ENCODE assay signal across 34 cellular contexts in the genomic region with DNA sequence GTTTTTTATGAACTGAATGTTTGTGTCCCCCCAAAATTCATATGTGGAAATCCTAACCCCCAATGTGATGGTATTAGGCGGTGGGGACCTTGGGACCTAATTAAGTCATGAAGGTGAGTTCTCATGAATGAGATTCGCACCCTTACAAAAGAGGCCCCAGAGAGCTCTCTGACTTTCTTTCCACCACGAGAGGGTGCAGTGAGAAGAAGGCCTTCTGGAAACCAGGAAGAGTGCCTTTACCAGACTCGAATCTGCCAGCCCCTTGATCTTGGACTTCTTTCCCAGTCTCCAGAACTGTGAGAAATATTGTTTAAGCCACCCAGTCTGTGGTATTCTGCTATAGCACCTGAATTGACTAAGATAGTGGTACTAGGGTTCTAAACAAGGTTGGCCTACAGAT.
"Had no signal": no experiment of that assay in that cellular context is flagged by ENCODE, and none has a peak within 500 bp of the region (broad histone marks: within the 10 kb centered on the region; RNA-seq: fewer than 3 reads in every experiment).

No MANE protein-coding gene starts in this region.

- H3K4me2 ChIP-seq: KMS-11, PC-9 had no signal

- H3K9me3 Mint-ChIP-seq: activated CD4-positive, alpha-beta T cell treated with anti-CD3 and anti-CD28 coated beads, Interleukin-2, amount 10 ng/mL, durations not matched to agents 24 days and 14 days; activated CD8-positive, alpha-beta T cell treated with anti-CD3 and anti-CD28 coated beads for 36 hours; activated naive CD8-positive, alpha-beta T cell treated with anti-CD3 and anti-CD28 coated beads for 36 hours; activated T-cell treated with anti-CD3 and anti-CD28 coated beads, Interleukin-2, amount 50 U/mL, for 72 hours; activated T-helper 17 cell treated with anti-CD3 and anti-CD28 coated beads, Interleukin-2, amount 50 U/mL, for 72 hours had no signal

- H3K4me3 Mint-ChIP-seq: activated CD4-positive, alpha-beta T cell treated with anti-CD3 and anti-CD28 coated beads, Interleukin-2, amount 10 ng/mL, durations not matched to agents 24 days and 14 days; activated CD8-positive, alpha-beta T cell treated with anti-CD3 and anti-CD28 coated beads for 36 hours; activated naive CD8-positive, alpha-beta T cell treated with anti-CD3 and anti-CD28 coated beads for 36 hours; activated T-cell treated with anti-CD3 and anti-CD28 coated beads, Interleukin-2, amount 50 U/mL, for 72 hours; activated T-helper 17 cell treated with anti-CD3 and anti-CD28 coated beads, Interleukin-2, amount 50 U/mL, for 72 hours had no signal

- DNase-seq: activated CD4-positive, alpha-beta T cell treated with anti-CD3 and anti-CD28 coated beads for 1 hour; activated CD4-positive, alpha-beta T cell treated with anti-CD3 and anti-CD28 coated beads, Interleukin-2, amount 10 ng/mL, durations not matched to agents 24 days and 14 days; activated CD4-positive, alpha-beta T cell treated with anti-CD3 and anti-CD28 coated beads, Interleukin-2, amount 50 U/mL, for 4 hours; activated CD4-positive, CD25-positive, alpha-beta regulatory T cell; activated CD8-positive, alpha-beta T cell treated with anti-CD3 and anti-CD28 coated beads for 36 hours; activated effector memory CD4-positive, alpha-beta T cell treated with anti-CD3 and anti-CD28 coated beads, Interleukin-2, amount 50 U/mL, for 16 hours; activated naive CD4-positive, alpha-beta T cell; activated naive CD4-positive, alpha-beta T cell treated with anti-CD3 and anti-CD28 coated beads, Interleukin-2, amount 50 U/mL, for 16 hours; activated naive CD8-positive, alpha-beta T cell treated with anti-CD3 and anti-CD28 coated beads for 36 hours; activated T-cell treated with anti-CD3 and anti-CD28 coated beads, Interleukin-2, amount 50 U/mL, for 1 hour; activated T-cell treated with anti-CD3 and anti-CD28 coated beads, Interleukin-2, amount 50 U/mL, for 72 hours; amniotic stem cell; aorta; brain microvascular endothelial cell; central memory CD4-positive, alpha-beta T cell; MV-4-11; NCI-H1092; NCI-H1436 treated with DMSO at 0.1 percent for 48 hours; NCI-H1694 treated with DMSO at 0.1 percent for 48 hours; NCI-H2029 treated with DMSO at 0.1 percent for 48 hours; NCI-H2107; NCI-H2171; NCI-H226; NCI-H446 treated with DMSO at 0.1 percent for 48 hours; NCI-H524; NK-92 treated with Interleukin-12 subunit alpha and Interleukin-12 subunit beta, amount 100 ng/mL, for 24 hours; PC-9; Right ventricle myocardium superior; T1000; WERI-Rb-1 had no signal

- H3K4me1 Mint-ChIP-seq: activated T-helper 17 cell treated with anti-CD3 and anti-CD28 coated beads, Interleukin-2, amount 50 U/mL, for 72 hours had no signal

- H3K27ac Mint-ChIP-seq: activated CD4-positive, alpha-beta T cell treated with anti-CD3 and anti-CD28 coated beads, Interleukin-2, amount 10 ng/mL, durations not matched to agents 24 days and 14 days; activated CD8-positive, alpha-beta T cell treated with anti-CD3 and anti-CD28 coated beads for 36 hours; activated naive CD8-positive, alpha-beta T cell treated with anti-CD3 and anti-CD28 coated beads for 36 hours; activated T-cell treated with anti-CD3 and anti-CD28 coated beads, Interleukin-2, amount 50 U/mL, for 72 hours; activated T-helper 17 cell treated with anti-CD3 and anti-CD28 coated beads, Interleukin-2, amount 50 U/mL, for 72 hours had no signal

- H3K27me3 ChIP-seq: brain microvascular endothelial cell had no signal

- H3K9ac ChIP-seq: KMS-11 had no signal

- H3K4me3 ChIP-seq: coronary artery, PC-9, SK-N-MC had no signal

- H3K36me3 ChIP-seq: brain microvascular endothelial cell, WERI-Rb-1 had no signal

- H3K27me3 Mint-ChIP-seq: activated CD4-positive, alpha-beta T cell treated with anti-CD3 and anti-CD28 coated beads, Interleukin-2, amount 10 ng/mL, durations not matched to agents 24 days and 14 days; activated CD8-positive, alpha-beta T cell treated with anti-CD3 and anti-CD28 coated beads for 36 hours; activated naive CD8-positive, alpha-beta T cell treated with anti-CD3 and anti-CD28 coated beads for 36 hours; activated T-helper 17 cell treated with anti-CD3 and anti-CD28 coated beads, Interleukin-2, amount 50 U/mL, for 72 hours had no signal

- H3K27ac ChIP-seq: brain microvascular endothelial cell, coronary artery, KMS-11, PC-9, SK-N-MC, WERI-Rb-1 had no signal

- H2AFZ ChIP-seq: PC-9 had no signal
